In the genomic region with DNA sequence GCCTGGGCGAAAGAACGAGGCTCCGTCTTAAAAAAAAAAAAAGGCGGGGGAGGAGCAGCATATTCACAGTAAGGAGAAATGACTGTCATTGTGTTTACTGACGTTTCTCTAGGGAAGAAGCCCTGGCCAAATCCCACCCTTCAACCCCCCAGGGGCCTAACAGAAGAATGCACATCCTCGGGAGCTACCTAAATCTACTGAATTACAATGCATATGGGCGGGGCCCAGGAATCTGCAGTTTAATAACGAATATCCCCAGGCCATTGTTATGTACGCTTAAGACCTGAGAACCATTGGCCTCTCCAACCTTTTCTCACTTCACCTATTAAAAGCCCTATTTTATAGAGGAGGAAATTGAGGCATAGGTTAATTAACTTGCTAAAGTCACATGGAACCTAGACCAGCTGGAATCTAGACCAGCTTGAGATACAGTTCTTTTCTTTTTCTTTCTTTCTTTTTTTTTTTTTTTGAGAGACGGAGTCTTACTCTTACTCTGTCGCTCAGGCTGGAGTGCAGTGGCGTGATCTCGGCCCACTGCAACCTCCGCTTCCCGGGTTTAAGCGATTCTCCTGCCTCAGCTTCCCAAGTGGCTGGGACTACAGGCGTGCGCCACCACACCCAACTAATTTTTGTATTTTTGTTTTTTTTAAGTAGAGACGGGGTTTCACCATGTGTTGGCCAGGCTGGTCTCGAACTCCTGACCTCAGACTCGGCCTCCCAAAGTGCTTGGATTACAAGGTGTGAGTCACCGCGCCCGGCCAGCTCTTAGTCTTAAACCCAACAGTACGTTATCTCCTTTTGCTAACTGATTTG, we compare ENCODE assay signal across 8 cellular contexts. TPM values are rescaled to one million over a fixed set of nuclear protein-coding genes. Genes with fewer than 3 reads are reported as not detected.
DNase-seq lines count a peak whose midpoint lies in the region; ATAC-seq and TF ChIP-seq lines count a peak whose summit lies in the region.

No MANE protein-coding gene starts in this region.

- TF ChIP-seq CTCF in astrocyte of the spinal cord (IDR thresholded peaks at IDR 0.05; ENCODE audit: low read depth, low read length): no peak
- no peak for TF ChIP-seq CTCF in type B pancreatic cell (conservative IDR thresholded peaks at IDR 0.05)

- H3K36me3 Mint-ChIP-seq in activated naive CD4-positive, alpha-beta T cell treated with anti-CD3 and anti-CD28 coated beads, Interleukin-2, amount 50 U/mL, for 24 hours: peaks cover 8% of the 10 kb centered on the region
- H3K36me3 Mint-ChIP-seq in type B pancreatic cell: peaks cover 18% of the 10 kb centered on the region

- no peak for DNase-seq in activated naive CD4-positive, alpha-beta T cell treated with anti-CD3 and anti-CD28 coated beads, Interleukin-2, amount 50 U/mL, for 16 hours
- DNase-seq in astrocyte of the spinal cord (ENCODE audit: low read depth, low spot score): no peak
- DNase-seq in type B pancreatic cell (ENCODE audit: extremely low spot score, unreplicated experiment): no peak
- no peak for DNase-seq in NCI-H2171 (lab: John Stamatoyannopoulos, UW)
- no peak for DNase-seq in NCI-H510A treated with DMSO at 0.1 percent for 48 hours (lab: John Stamatoyannopoulos, UW)

- H3K27me3 Mint-ChIP-seq in activated naive CD4-positive, alpha-beta T cell treated with anti-CD3 and anti-CD28 coated beads, Interleukin-2, amount 50 U/mL, for 24 hours: peaks cover 2% of the 10 kb centered on the region
- H3K27me3 Mint-ChIP-seq in type B pancreatic cell: no peaks in the 10 kb centered on the region

- H3K9me3 ChIP-seq in mesodermal cell (ENCODE audit: control insufficient read depth, low read length): no peaks in the 10 kb centered on the region

- H3K27ac Mint-ChIP-seq in activated naive CD4-positive, alpha-beta T cell treated with anti-CD3 and anti-CD28 coated beads, Interleukin-2, amount 50 U/mL, for 24 hours: peak overlapping the region; percentile 93
- peak overlapping the region; percentile 91 for H3K27ac Mint-ChIP-seq in type B pancreatic cell

- no peak overlapping the region for H3K27ac ChIP-seq in mesodermal cell (ENCODE audit: low read depth, low read length, severe bottlenecking)

- ATAC-seq in GM21737 (IDR thresholded peaks at IDR 0.05; ENCODE audit: unreplicated experiment): no peak

- 82 to 87% methylated on average over 10 to 20 of the region's 25 CpGs for WGBS in mesodermal cell (ENCODE audit: insufficient coverage in 2 of 2), 2 experiments

- peak overlapping the region; percentile 94 for H3K4me3 Mint-ChIP-seq in activated naive CD4-positive, alpha-beta T cell treated with anti-CD3 and anti-CD28 coated beads, Interleukin-2, amount 50 U/mL, for 24 hours
- H3K4me3 Mint-ChIP-seq in type B pancreatic cell: peak overlapping the region; percentile 96

- H3K9me3 Mint-ChIP-seq in activated naive CD4-positive, alpha-beta T cell treated with anti-CD3 and anti-CD28 coated beads, Interleukin-2, amount 50 U/mL, for 24 hours: no peaks in the 10 kb centered on the region
- peaks cover 4% of the 10 kb centered on the region for H3K9me3 Mint-ChIP-seq in type B pancreatic cell

- peaks cover 26% of the 10 kb centered on the region for H3K36me3 ChIP-seq in mesodermal cell (ENCODE audit: control insufficient read depth, insufficient read depth, low read length)

- in situ Hi-C loops in astrocyte of the spinal cord (cut with HindIII; ENCODE audit: low sequenced_read_pairs): no loop called here

- H3K4me1 Mint-ChIP-seq in activated naive CD4-positive, alpha-beta T cell treated with anti-CD3 and anti-CD28 coated beads, Interleukin-2, amount 50 U/mL, for 24 hours: peaks cover 30% of the 10 kb centered on the region
- peaks cover 12% of the 10 kb centered on the region for H3K4me1 Mint-ChIP-seq in type B pancreatic cell (ENCODE audit: unreplicated experiment)

- H3K4me1 ChIP-seq in mesodermal cell (ENCODE audit: control insufficient read depth, insufficient read depth, low read length, poor library complexity, severe bottlenecking): no peaks in the 10 kb centered on the region

- peak overlapping the region; percentile 99 for H3K4me3 ChIP-seq in astrocyte of the spinal cord (ENCODE audit: low read depth, low read length)
- peak overlapping the region; percentile 99 for H3K4me3 ChIP-seq in mesodermal cell (ENCODE audit: extremely low read depth, insufficient read depth, low read length, poor library complexity, severe bottlenecking)

RNA-seq across cellular contexts. Expression of gene RIF1, which starts 0.7 kb away (rescaled TPM):
- 24.4 TPM for polyA plus RNA-seq in mesodermal cell (2013, experiment 1 of 2)
- polyA plus RNA-seq in mesodermal cell (2013, experiment 2 of 2): 23.2 TPM
- 42.0 and 48.7 TPM in 2 replicates for total RNA-seq in type B pancreatic cell (ENCODE audit: low replicate concordance)

RNA-seq across cellular contexts. Expression of gene TNFAIP6, which starts 51.6 kb away (rescaled TPM):
- polyA plus RNA-seq in mesodermal cell (2013, experiment 1 of 2): 1.8 TPM
- 1.2 TPM for polyA plus RNA-seq in mesodermal cell (2013, experiment 2 of 2)
- total RNA-seq in type B pancreatic cell (ENCODE audit: low replicate concordance): 0.87 TPM in 1 of 2 replicates, not detected in the other
